1 cellular context compared by ENCODE assay signal in genomic region chr5:15499528-15500325, GRCh38.
A peak's percentile ranks its signal among the peaks of the same experiment; 100 is the strongest.
TF ChIP-seq lines count a peak whose summit lies in the region.

TSS of gene FBXL7 (plus strand) at chr5:15500180.

TF ChIP-seq in SK-N-SH, 30 proteins besides CTCF, POLR2A, EP300 and RAD21 (continued from another document):
- TF ChIP-seq REST (IDR thresholded peaks at IDR 0.05; ENCODE audit: low read depth, low read length) (no peak), ELF1 (IDR thresholded peaks at IDR 0.05) (no peak), MAX (IDR thresholded peaks at IDR 0.05; ENCODE audit: low read depth) (peak; percentile 65), FOXJ3 (CRISPR knock-in tag; IDR thresholded peaks at IDR 0.05) (no peak), POLR2AphosphoS5 (IDR thresholded peaks at IDR 0.05; ENCODE audit: low read depth, low read length) (peak; percentile 53; the same call in 1 of the 2 replicates), TCF12 (IDR thresholded peaks at IDR 0.05) (no peak), TAF1 (IDR thresholded peaks at IDR 0.05; ENCODE audit: borderline replicate concordance, low read depth, low read length) (peak; percentile 77)
- TF ChIP-seq, protein P1, sequence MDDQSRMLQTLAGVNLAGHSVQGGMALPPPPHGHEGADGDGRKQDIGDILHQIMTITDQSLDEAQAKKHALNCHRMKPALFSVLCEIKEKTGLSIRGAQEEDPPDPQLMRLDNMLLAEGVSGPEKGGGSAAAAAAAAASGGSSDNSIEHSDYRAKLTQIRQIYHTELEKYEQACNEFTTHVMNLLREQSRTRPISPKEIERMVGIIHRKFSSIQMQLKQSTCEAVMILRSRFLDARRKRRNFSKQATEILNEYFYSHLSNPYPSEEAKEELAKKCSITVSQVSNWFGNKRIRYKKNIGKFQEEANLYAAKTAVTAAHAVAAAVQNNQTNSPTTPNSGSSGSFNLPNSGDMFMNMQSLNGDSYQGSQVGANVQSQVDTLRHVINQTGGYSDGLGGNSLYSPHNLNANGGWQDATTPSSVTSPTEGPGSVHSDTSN (IDR thresholded peaks at IDR 0.05), result peak; percentile 96
